ENCODE assay signal across 33 cellular contexts in the genomic region with DNA sequence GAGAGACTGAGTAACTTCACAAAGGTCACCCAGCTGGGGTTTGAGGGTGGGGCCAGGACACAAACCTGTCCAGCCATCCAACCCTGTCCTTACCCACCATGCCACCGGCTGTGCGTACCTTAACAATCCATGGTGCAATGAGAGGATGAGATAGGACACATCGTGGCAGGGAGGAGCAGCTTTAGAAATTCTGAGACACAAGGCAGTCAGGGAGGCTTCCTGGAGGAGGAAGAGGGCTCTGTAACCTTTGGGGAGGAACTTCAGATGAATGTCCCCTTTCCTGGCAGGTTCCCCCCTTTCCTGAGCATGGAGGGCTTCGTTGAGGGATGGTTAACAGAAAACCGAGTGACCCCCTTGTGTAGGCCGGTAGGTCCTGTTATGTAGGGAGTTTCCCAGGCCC.
"Had no signal": no experiment of that assay in that cellular context is flagged by ENCODE, and none has a peak within 500 bp of the region (broad histone marks: within the 10 kb centered on the region; RNA-seq: fewer than 3 reads in every experiment).

No MANE protein-coding gene starts in this region.

- H3K9me3 Mint-ChIP-seq: activated CD4-positive, alpha-beta memory T cell treated with anti-CD3 and anti-CD28 coated beads, Interleukin-2, amount 10 ng/mL, durations not matched to agents 7 days and 5 days; activated CD4-positive, alpha-beta T cell treated with anti-CD3 and anti-CD28 coated beads, Interleukin-2, amount 10 ng/mL, durations not matched to agents 7 days and 5 days; activated naive CD4-positive, alpha-beta T cell treated with anti-CD3 and anti-CD28 coated beads for 36 hours; activated naive CD4-positive, alpha-beta T cell treated with anti-CD3 and anti-CD28 coated beads, Interleukin-2, amount 50 U/mL, for 24 hours; activated naive CD8-positive, alpha-beta T cell treated with anti-CD3 and anti-CD28 coated beads for 36 hours; activated naive CD8-positive, alpha-beta T cell treated with anti-CD3 and anti-CD28 coated beads, Interleukin-2, amount 50 U/mL, for 24 hours; activated T-cell treated with anti-CD3 and anti-CD28 coated beads, Interleukin-2, amount 50 U/mL, for 24 hours; activated T-helper 17 cell treated with anti-CD3 and anti-CD28 coated beads, Interleukin-2, amount 50 U/mL, for 72 hours; T-helper 2 cell treated with Interferon-gamma antibody and Interleukin-4, amounts not matched to agents 5 μg/mL and 100 μg/mL, for 36 hours had no signal

- ATAC-seq: activated naive CD8-positive, alpha-beta T cell treated with anti-CD3 and anti-CD28 coated beads, Interleukin-2, amount 50 U/mL, for 24 hours; activated T-helper 17 cell treated with anti-CD3 and anti-CD28 coated beads, Interleukin-2, amount 50 U/mL, for 72 hours; body of pancreas; esophagus mucosa; gastrocnemius medialis; heart left ventricle; T-helper 17 cell had no signal

- DNase-seq: activated CD4-positive, alpha-beta memory T cell treated with anti-CD3 and anti-CD28 coated beads, Interleukin-2, amount 10 ng/mL, durations not matched to agents 7 days and 5 days; activated CD4-positive, alpha-beta T cell treated with anti-CD3 and anti-CD28 coated beads for 1 hour; activated CD4-positive, alpha-beta T cell treated with anti-CD3 and anti-CD28 coated beads for 4 hours; activated CD4-positive, alpha-beta T cell treated with anti-CD3 and anti-CD28 coated beads, Interleukin-2, amount 10 ng/mL, durations not matched to agents 7 days and 5 days; activated CD4-positive, alpha-beta T cell treated with anti-CD3 and anti-CD28 coated beads, Interleukin-2, amount 50 U/mL, for 4 hours; activated CD8-positive, alpha-beta memory T cell treated with anti-CD3 and anti-CD28 coated beads, Interleukin-2, amount 50 U/mL, for 48 hours; activated effector memory CD4-positive, alpha-beta T cell treated with Interleukin-2 at 50 U/mL for 16 hours; activated gamma-delta T cell treated with Interleukin-2 at 50 U/mL for 16 hours; activated naive CD4-positive, alpha-beta T cell treated with anti-CD3 and anti-CD28 coated beads for 36 hours; activated naive CD8-positive, alpha-beta T cell treated with anti-CD3 and anti-CD28 coated beads for 36 hours; activated naive CD8-positive, alpha-beta T cell treated with anti-CD3 and anti-CD28 coated beads, Interleukin-2, amount 50 U/mL, for 24 hours; activated T-cell treated with anti-CD3 and anti-CD28 coated beads for 4 hours; activated T-cell treated with anti-CD3 and anti-CD28 coated beads, Interleukin-2, amount 50 U/mL, for 24 hours; adrenal gland; amygdala; aorta; body of pancreas; central memory CD4-positive, alpha-beta T cell; cerebellar nuclear complex; colonic mucosa; effector CD8-positive, alpha-beta T cell; foreskin fibroblast; gastrocnemius medialis; glutamatergic neuron; heart left ventricle; T-helper 1 cell; T-helper 17 cell; T1000 had no signal

- H3K4me3 ChIP-seq: adrenal gland, body of pancreas, colonic mucosa, gastrocnemius medialis, heart left ventricle had no signal

- H3K27ac Mint-ChIP-seq: activated CD4-positive, alpha-beta memory T cell treated with anti-CD3 and anti-CD28 coated beads, Interleukin-2, amount 10 ng/mL, durations not matched to agents 7 days and 5 days; activated CD4-positive, alpha-beta T cell treated with anti-CD3 and anti-CD28 coated beads, Interleukin-2, amount 10 ng/mL, durations not matched to agents 7 days and 5 days; activated naive CD4-positive, alpha-beta T cell treated with anti-CD3 and anti-CD28 coated beads for 36 hours; activated naive CD4-positive, alpha-beta T cell treated with anti-CD3 and anti-CD28 coated beads, Interleukin-2, amount 50 U/mL, for 24 hours; activated naive CD8-positive, alpha-beta T cell treated with anti-CD3 and anti-CD28 coated beads for 36 hours; activated naive CD8-positive, alpha-beta T cell treated with anti-CD3 and anti-CD28 coated beads, Interleukin-2, amount 50 U/mL, for 24 hours; activated T-cell treated with anti-CD3 and anti-CD28 coated beads, Interleukin-2, amount 50 U/mL, for 24 hours; activated T-helper 17 cell treated with anti-CD3 and anti-CD28 coated beads, Interleukin-2, amount 50 U/mL, for 72 hours; T-helper 17 cell; T-helper 2 cell treated with Interferon-gamma antibody and Interleukin-4, amounts not matched to agents 5 μg/mL and 100 μg/mL, for 36 hours had no signal

- H3K4me3 Mint-ChIP-seq: activated CD4-positive, alpha-beta memory T cell treated with anti-CD3 and anti-CD28 coated beads, Interleukin-2, amount 10 ng/mL, durations not matched to agents 7 days and 5 days; activated CD4-positive, alpha-beta T cell treated with anti-CD3 and anti-CD28 coated beads, Interleukin-2, amount 10 ng/mL, durations not matched to agents 7 days and 5 days; activated naive CD4-positive, alpha-beta T cell treated with anti-CD3 and anti-CD28 coated beads for 36 hours; activated naive CD4-positive, alpha-beta T cell treated with anti-CD3 and anti-CD28 coated beads, Interleukin-2, amount 50 U/mL, for 24 hours; activated naive CD8-positive, alpha-beta T cell treated with anti-CD3 and anti-CD28 coated beads for 36 hours; activated naive CD8-positive, alpha-beta T cell treated with anti-CD3 and anti-CD28 coated beads, Interleukin-2, amount 50 U/mL, for 24 hours; activated T-cell treated with anti-CD3 and anti-CD28 coated beads, Interleukin-2, amount 50 U/mL, for 24 hours; activated T-helper 17 cell treated with anti-CD3 and anti-CD28 coated beads, Interleukin-2, amount 50 U/mL, for 72 hours; T-helper 17 cell; T-helper 2 cell treated with Interferon-gamma antibody and Interleukin-4, amounts not matched to agents 5 μg/mL and 100 μg/mL, for 36 hours had no signal

- H3K27me3 Mint-ChIP-seq: activated CD4-positive, alpha-beta memory T cell treated with anti-CD3 and anti-CD28 coated beads, Interleukin-2, amount 10 ng/mL, durations not matched to agents 7 days and 5 days; activated CD4-positive, alpha-beta T cell treated with anti-CD3 and anti-CD28 coated beads, Interleukin-2, amount 10 ng/mL, durations not matched to agents 7 days and 5 days; activated naive CD8-positive, alpha-beta T cell treated with anti-CD3 and anti-CD28 coated beads for 36 hours; activated naive CD8-positive, alpha-beta T cell treated with anti-CD3 and anti-CD28 coated beads, Interleukin-2, amount 50 U/mL, for 24 hours; activated T-cell treated with anti-CD3 and anti-CD28 coated beads, Interleukin-2, amount 50 U/mL, for 24 hours; activated T-helper 17 cell treated with anti-CD3 and anti-CD28 coated beads, Interleukin-2, amount 50 U/mL, for 72 hours had no signal

- FAIRE-seq: endometrium had no signal

- H3K9me3 ChIP-seq: adrenal gland, body of pancreas, colonic mucosa, gastrocnemius medialis, heart left ventricle had no signal

- H3K4me1 ChIP-seq: body of pancreas, colonic mucosa, gastrocnemius medialis had no signal

- H3K36me3 Mint-ChIP-seq: activated naive CD4-positive, alpha-beta T cell treated with anti-CD3 and anti-CD28 coated beads, Interleukin-2, amount 50 U/mL, for 24 hours; activated naive CD8-positive, alpha-beta T cell treated with anti-CD3 and anti-CD28 coated beads for 36 hours had no signal

- H3K27ac ChIP-seq: adrenal gland, body of pancreas, colonic mucosa, gastrocnemius medialis, heart left ventricle had no signal

- H3K4me1 Mint-ChIP-seq: activated CD4-positive, alpha-beta memory T cell treated with anti-CD3 and anti-CD28 coated beads, Interleukin-2, amount 10 ng/mL, durations not matched to agents 7 days and 5 days; activated CD4-positive, alpha-beta T cell treated with anti-CD3 and anti-CD28 coated beads, Interleukin-2, amount 10 ng/mL, durations not matched to agents 7 days and 5 days; activated naive CD4-positive, alpha-beta T cell treated with anti-CD3 and anti-CD28 coated beads, Interleukin-2, amount 50 U/mL, for 24 hours; activated naive CD8-positive, alpha-beta T cell treated with anti-CD3 and anti-CD28 coated beads for 36 hours; activated naive CD8-positive, alpha-beta T cell treated with anti-CD3 and anti-CD28 coated beads, Interleukin-2, amount 50 U/mL, for 24 hours; activated T-helper 17 cell treated with anti-CD3 and anti-CD28 coated beads, Interleukin-2, amount 50 U/mL, for 72 hours had no signal
